ENCODE assay signal across 1 cellular context in genomic region chr2:20050104-20050711, GRCh38.
A peak's percentile ranks its signal among the peaks of the same experiment; 100 is the strongest.
TF ChIP-seq lines count a peak whose summit lies in the region.

No MANE protein-coding gene starts in this region.

TF ChIP-seq in K562, 482 proteins besides CTCF, POLR2A, EP300 and RAD21 (continued from another document and continues in another):
- no peak for TF ChIP-seq TFAP4 (CRISPR knock-in tag; IDR thresholded peaks at IDR 0.05; ENCODE audit: borderline replicate concordance)
- no peak for TF ChIP-seq TBL1XR1 (IDR thresholded peaks at IDR 0.05; ENCODE audit: low read length in 2 of 2)
- TF ChIP-seq TBP (optimal IDR thresholded peaks at IDR 0.05; ENCODE audit: low read depth, low read length): no peak
- TF ChIP-seq CHD1 (IDR thresholded peaks at IDR 0.05; ENCODE audit: low read length): no peak
- no peak for TF ChIP-seq TCF15 (CRISPR knock-in tag; IDR thresholded peaks at IDR 0.05)
- no peak for TF ChIP-seq MTF1 (CRISPR knock-in tag; IDR thresholded peaks at IDR 0.05; ENCODE audit: borderline replicate concordance)
- no peak for TF ChIP-seq ZBTB34 (CRISPR knock-in tag; IDR thresholded peaks at IDR 0.05)
- TF ChIP-seq BCL6 (CRISPR knock-in tag; IDR thresholded peaks at IDR 0.05): no peak
- TF ChIP-seq SUPT5H (IDR thresholded peaks at IDR 0.05): no peak; the same call in 1 of the 2 replicates
- TF ChIP-seq RBBP5 (IDR thresholded peaks at IDR 0.05; ENCODE audit: borderline replicate concordance, insufficient read depth, low read length, poor library complexity, severe bottlenecking): no peak
- TF ChIP-seq FOXK1 (CRISPR knock-in tag; IDR thresholded peaks at IDR 0.05; ENCODE audit: borderline replicate concordance): no peak
- no peak for TF ChIP-seq SLC30A9 (CRISPR knock-in tag; IDR thresholded peaks at IDR 0.05)
- TF ChIP-seq MED1 (CRISPR knock-in tag; IDR thresholded peaks at IDR 0.05; ENCODE audit: borderline replicate concordance): no peak
- TF ChIP-seq GABPB1 (CRISPR knock-in tag; IDR thresholded peaks at IDR 0.05): 0 out of 2 replicates have a peak, but pooled peaks have one; percentile 5
- no peak for TF ChIP-seq ZNF384 (IDR thresholded peaks at IDR 0.05; ENCODE audit: low read depth, low read length)
- TF ChIP-seq ZNF586 (CRISPR knock-in tag; conservative IDR thresholded peaks at IDR 0.05): no peak
- TF ChIP-seq HNRNPLL (IDR thresholded peaks at IDR 0.05; ENCODE audit: low read depth, low read length, poor library complexity, severe bottlenecking): no peak
- TF ChIP-seq MNT (conservative IDR thresholded peaks at IDR 0.05): no peak; a peak in 2 of 4 replicates
- TF ChIP-seq ATF1 (CRISPR knock-in tag; IDR thresholded peaks at IDR 0.05): no peak
- peak; percentile 78 for TF ChIP-seq ATF1 (tag; IDR thresholded peaks at IDR 0.05)
- TF ChIP-seq MAFK (IDR thresholded peaks at IDR 0.05; ENCODE audit: low read length): peak; percentile 18; the same call in 1 of the 2 replicates
- no peak for TF ChIP-seq HBP1 (CRISPR knock-in tag; IDR thresholded peaks at IDR 0.05)
- TF ChIP-seq MLLT1 (IDR thresholded peaks at IDR 0.05): no peak
- no peak for TF ChIP-seq BRF1 (IDR thresholded peaks at IDR 0.05; ENCODE audit: borderline replicate concordance, extremely low read depth, insufficient read length)
- no peak for TF ChIP-seq ZBTB26 (CRISPR knock-in tag; IDR thresholded peaks at IDR 0.05)
- 0 out of 2 replicates have a peak, but pooled peaks have one; percentile 56 for TF ChIP-seq ZNF644 (tag; IDR thresholded peaks at IDR 0.05; ENCODE audit: low read depth)
- TF ChIP-seq HNRNPL (IDR thresholded peaks at IDR 0.05; ENCODE audit: low read depth, low read length): no peak
- peak; percentile 75; the same call in 1 of the 2 replicates for TF ChIP-seq SMARCE1 (IDR thresholded peaks at IDR 0.05)
- no peak for TF ChIP-seq NCOA4 (IDR thresholded peaks at IDR 0.05; ENCODE audit: partially characterized antibody)
- no peak for TF ChIP-seq ZBTB5 (IDR thresholded peaks at IDR 0.05)
- TF ChIP-seq ZNF408 (CRISPR knock-in tag; IDR thresholded peaks at IDR 0.05; ENCODE audit: low read depth): no peak
- peak; percentile 38; the same call in 1 of the 2 replicates for TF ChIP-seq RBFOX2 (IDR thresholded peaks at IDR 0.05; ENCODE audit: low read depth, low read length)
- TF ChIP-seq KAT8 (IDR thresholded peaks at IDR 0.05; ENCODE audit: low read depth): no peak
- TF ChIP-seq FOXA1 (IDR thresholded peaks at IDR 0.05; ENCODE audit: borderline replicate concordance): no peak
- no peak for TF ChIP-seq ZNF76 (CRISPR knock-in tag; IDR thresholded peaks at IDR 0.05; ENCODE audit: borderline replicate concordance)
- no peak for TF ChIP-seq FOXJ2 (tag; IDR thresholded peaks at IDR 0.05)
- no peak for TF ChIP-seq ZNF398 (CRISPR knock-in tag; IDR thresholded peaks at IDR 0.05)
- peak; percentile 22; the same call in 1 of the 2 replicates for TF ChIP-seq MTA2 (IDR thresholded peaks at IDR 0.05; ENCODE audit: low read depth)
- TF ChIP-seq BCLAF1 (IDR thresholded peaks at IDR 0.05; ENCODE audit: borderline replicate concordance in 1 of 2, control insufficient read depth in 1 of 2, low read depth in 2 of 2, low read length in 1 of 2): no peak
- TF ChIP-seq FOXO4 (CRISPR knock-in tag; IDR thresholded peaks at IDR 0.05): no peak
- no peak for TF ChIP-seq RNF219 (CRISPR knock-in tag; IDR thresholded peaks at IDR 0.05)
- peak; percentile 66 for TF ChIP-seq C11orf30 (IDR thresholded peaks at IDR 0.05; ENCODE audit: low read depth)
- TF ChIP-seq TCF7L2 (IDR thresholded peaks at IDR 0.05; ENCODE audit: low read depth, low read length): no peak
- no peak for TF ChIP-seq ESRRA (IDR thresholded peaks at IDR 0.05; ENCODE audit: borderline replicate concordance, low read depth)
